1 cellular context compared by ENCODE assay signal in the genomic region with DNA sequence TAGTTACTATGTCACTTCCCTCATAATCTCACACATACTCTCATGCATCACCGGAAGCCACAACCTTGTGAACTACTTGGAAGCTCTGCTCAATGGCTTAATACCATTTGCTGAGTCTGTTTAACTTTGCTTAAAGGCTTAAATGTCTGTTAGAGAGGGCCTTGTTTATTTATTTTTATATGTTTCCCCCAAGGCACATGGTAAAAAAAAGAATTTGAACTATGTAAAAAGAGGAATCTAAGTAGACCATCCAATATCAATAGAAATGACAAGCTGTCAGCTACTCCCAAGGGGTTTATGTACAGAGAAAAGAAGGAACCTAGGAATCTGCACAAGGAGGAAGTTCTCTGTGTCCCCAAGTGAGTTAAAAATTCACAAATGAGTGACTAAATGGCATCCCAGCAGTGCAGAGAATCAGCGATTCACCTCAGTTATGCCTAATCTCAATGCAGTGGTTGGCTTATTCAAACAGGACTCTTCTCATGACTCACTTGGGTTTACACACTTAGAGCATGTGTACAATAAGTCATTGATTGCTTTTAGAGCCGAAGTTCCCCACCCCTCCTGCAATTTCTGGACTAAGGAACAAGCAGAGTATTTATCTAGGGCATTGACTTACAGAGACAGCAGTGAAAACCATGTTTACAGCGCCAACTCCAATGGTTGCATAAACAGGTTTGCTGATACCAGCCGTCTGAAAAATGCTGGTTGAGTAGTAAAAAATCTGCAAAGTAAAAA.
TF ChIP-seq lines count a peak whose summit lies in the region.

No MANE protein-coding gene starts in this region.

TF ChIP-seq in HepG2, 621 proteins besides CTCF, POLR2A, EP300 and RAD21 (continued from another document and continues in another):
- TF ChIP-seq CBX5 (CRISPR knock-in tag; IDR thresholded peaks at IDR 0.05; ENCODE audit: borderline replicate concordance) (peak; percentile 74; the same call in 1 of the 2 replicates), DDIT3 (CRISPR knock-in tag; IDR thresholded peaks at IDR 0.05) (0 out of 2 replicates have a peak, but pooled peaks have one; percentile 62), DPF2 (CRISPR knock-in tag; IDR thresholded peaks at IDR 0.05; ENCODE audit: borderline replicate concordance, low read depth) (peak; percentile 92), ZNF747 (CRISPR knock-in tag; IDR thresholded peaks at IDR 0.05; ENCODE audit: borderline replicate concordance) (no peak), ZBTB2 (CRISPR knock-in tag; IDR thresholded peaks at IDR 0.05; ENCODE audit: low read depth) (no peak), ZFP1 (CRISPR knock-in tag; IDR thresholded peaks at IDR 0.05) (no peak), ZBTB4 (CRISPR knock-in tag; IDR thresholded peaks at IDR 0.05; ENCODE audit: borderline replicate concordance) (no peak), AKAP8 (CRISPR knock-in tag; IDR thresholded peaks at IDR 0.05) (0 out of 2 replicates have a peak, but pooled peaks have one; percentile 64), MATR3 (CRISPR knock-in tag; IDR thresholded peaks at IDR 0.05) (no peak), ZNF230 (CRISPR knock-in tag; IDR thresholded peaks at IDR 0.05) (peak; percentile 61; the same call in 1 of the 2 replicates), NFYB (CRISPR knock-in tag; IDR thresholded peaks at IDR 0.05) (peak; percentile 53), ARID5B (CRISPR knock-in tag; IDR thresholded peaks at IDR 0.05) (peak; percentile 99), JUND (CRISPR knock-in tag; IDR thresholded peaks at IDR 0.05) (peak; percentile 96), SIX4 (CRISPR knock-in tag; IDR thresholded peaks at IDR 0.05) (peak; percentile 83), HNRNPK (IDR thresholded peaks at IDR 0.05; ENCODE audit: low read depth, low read length, poor library complexity, severe bottlenecking) (no peak), ISL2 (CRISPR knock-in tag; IDR thresholded peaks at IDR 0.05) (peak; percentile 99), BORCS8-MEF2B (CRISPR knock-in tag; IDR thresholded peaks at IDR 0.05) (no peak; the same call in 1 of the 2 replicates), SSRP1 (CRISPR knock-in tag; IDR thresholded peaks at IDR 0.05) (peak; percentile 23; the same call in 1 of the 2 replicates), NR2C2 (CRISPR knock-in tag; IDR thresholded peaks at IDR 0.05; ENCODE audit: borderline replicate concordance) (peak; percentile 78), ZNF496 (CRISPR knock-in tag; IDR thresholded peaks at IDR 0.05; ENCODE audit: insufficient replicate concordance) (no peak), CENPBD1 (CRISPR knock-in tag; IDR thresholded peaks at IDR 0.05; ENCODE audit: borderline replicate concordance, low read depth) (no peak), FOXA3 (CRISPR knock-in tag; IDR thresholded peaks at IDR 0.05) (peak; percentile 99), SPEN (CRISPR knock-in tag; IDR thresholded peaks at IDR 0.05; ENCODE audit: low read depth) (peak; percentile 54; the same call in 1 of the 2 replicates), ZNF260 (CRISPR knock-in tag; IDR thresholded peaks at IDR 0.05; ENCODE audit: borderline replicate concordance, low read depth) (no peak), AHR (CRISPR knock-in tag; IDR thresholded peaks at IDR 0.05) (no peak), NFIB (CRISPR knock-in tag; IDR thresholded peaks at IDR 0.05; ENCODE audit: borderline replicate concordance) (no peak), CREB3 (CRISPR knock-in tag; IDR thresholded peaks at IDR 0.05) (no peak; the same call in 1 of the 2 replicates), ETV6 (CRISPR knock-in tag; conservative IDR thresholded peaks at IDR 0.05) (no peak)
- TF ChIP-seq, protein P1, sequence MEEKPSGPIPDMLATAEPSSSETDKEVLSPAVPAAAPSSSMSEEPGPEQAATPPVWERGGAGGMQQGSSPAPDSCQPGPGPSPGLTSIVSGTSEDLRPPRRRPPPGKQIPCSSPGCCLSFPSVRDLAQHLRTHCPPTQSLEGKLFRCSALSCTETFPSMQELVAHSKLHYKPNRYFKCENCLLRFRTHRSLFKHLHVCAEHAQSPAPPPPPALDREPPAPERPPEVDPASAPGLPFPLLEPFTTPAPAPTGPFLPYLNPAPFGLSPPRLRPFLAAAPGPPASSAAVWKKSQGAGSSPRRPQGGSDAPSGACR (CRISPR knock-in tag; IDR thresholded peaks at IDR 0.05) = peak; percentile 75; the same call in 1 of the 2 replicates
- TF ChIP-seq, protein P2, sequence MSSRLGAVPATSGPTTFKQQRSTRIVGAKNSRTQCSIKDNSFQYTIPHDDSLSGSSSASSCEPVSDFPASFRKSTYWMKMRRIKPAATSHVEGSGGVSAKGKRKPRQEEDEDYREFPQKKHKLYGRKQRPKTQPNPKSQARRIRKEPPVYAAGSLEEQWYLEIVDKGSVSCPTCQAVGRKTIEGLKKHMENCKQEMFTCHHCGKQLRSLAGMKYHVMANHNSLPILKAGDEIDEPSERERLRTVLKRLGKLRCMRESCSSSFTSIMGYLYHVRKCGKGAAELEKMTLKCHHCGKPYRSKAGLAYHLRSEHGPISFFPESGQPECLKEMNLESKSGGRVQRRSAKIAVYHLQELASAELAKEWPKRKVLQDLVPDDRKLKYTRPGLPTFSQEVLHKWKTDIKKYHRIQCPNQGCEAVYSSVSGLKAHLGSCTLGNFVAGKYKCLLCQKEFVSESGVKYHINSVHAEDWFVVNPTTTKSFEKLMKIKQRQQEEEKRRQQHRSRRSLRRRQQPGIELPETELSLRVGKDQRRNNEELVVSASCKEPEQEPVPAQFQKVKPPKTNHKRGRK (CRISPR knock-in tag; IDR thresholded peaks at IDR 0.05) = no peak
- TF ChIP-seq, protein P3, sequence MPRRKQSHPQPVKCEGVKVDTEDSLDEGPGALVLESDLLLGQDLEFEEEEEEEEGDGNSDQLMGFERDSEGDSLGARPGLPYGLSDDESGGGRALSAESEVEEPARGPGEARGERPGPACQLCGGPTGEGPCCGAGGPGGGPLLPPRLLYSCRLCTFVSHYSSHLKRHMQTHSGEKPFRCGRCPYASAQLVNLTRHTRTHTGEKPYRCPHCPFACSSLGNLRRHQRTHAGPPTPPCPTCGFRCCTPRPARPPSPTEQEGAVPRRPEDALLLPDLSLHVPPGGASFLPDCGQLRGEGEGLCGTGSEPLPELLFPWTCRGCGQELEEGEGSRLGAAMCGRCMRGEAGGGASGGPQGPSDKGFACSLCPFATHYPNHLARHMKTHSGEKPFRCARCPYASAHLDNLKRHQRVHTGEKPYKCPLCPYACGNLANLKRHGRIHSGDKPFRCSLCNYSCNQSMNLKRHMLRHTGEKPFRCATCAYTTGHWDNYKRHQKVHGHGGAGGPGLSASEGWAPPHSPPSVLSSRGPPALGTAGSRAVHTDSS (CRISPR knock-in tag; conservative IDR thresholded peaks at IDR 0.05) = no peak
- TF ChIP-seq, protein P4, sequence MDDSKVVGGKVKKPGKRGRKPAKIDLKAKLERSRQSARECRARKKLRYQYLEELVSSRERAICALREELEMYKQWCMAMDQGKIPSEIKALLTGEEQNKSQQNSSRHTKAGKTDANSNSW (CRISPR knock-in tag; IDR thresholded peaks at IDR 0.05; ENCODE audit: borderline replicate concordance) = no peak
- TF ChIP-seq, protein P5, sequence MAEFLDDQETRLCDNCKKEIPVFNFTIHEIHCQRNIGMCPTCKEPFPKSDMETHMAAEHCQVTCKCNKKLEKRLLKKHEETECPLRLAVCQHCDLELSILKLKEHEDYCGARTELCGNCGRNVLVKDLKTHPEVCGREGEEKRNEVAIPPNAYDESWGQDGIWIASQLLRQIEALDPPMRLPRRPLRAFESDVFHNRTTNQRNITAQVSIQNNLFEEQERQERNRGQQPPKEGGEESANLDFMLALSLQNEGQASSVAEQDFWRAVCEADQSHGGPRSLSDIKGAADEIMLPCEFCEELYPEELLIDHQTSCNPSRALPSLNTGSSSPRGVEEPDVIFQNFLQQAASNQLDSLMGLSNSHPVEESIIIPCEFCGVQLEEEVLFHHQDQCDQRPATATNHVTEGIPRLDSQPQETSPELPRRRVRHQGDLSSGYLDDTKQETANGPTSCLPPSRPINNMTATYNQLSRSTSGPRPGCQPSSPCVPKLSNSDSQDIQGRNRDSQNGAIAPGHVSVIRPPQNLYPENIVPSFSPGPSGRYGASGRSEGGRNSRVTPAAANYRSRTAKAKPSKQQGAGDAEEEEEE (CRISPR knock-in tag; IDR thresholded peaks at IDR 0.05; ENCODE audit: borderline replicate concordance) = no peak
- TF ChIP-seq, protein P6, sequence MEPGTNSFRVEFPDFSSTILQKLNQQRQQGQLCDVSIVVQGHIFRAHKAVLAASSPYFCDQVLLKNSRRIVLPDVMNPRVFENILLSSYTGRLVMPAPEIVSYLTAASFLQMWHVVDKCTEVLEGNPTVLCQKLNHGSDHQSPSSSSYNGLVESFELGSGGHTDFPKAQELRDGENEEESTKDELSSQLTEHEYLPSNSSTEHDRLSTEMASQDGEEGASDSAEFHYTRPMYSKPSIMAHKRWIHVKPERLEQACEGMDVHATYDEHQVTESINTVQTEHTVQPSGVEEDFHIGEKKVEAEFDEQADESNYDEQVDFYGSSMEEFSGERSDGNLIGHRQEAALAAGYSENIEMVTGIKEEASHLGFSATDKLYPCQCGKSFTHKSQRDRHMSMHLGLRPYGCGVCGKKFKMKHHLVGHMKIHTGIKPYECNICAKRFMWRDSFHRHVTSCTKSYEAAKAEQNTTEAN (CRISPR knock-in tag; conservative IDR thresholded peaks at IDR 0.05) = peak; percentile 99
